11 cellular contexts compared by ENCODE assay signal in genomic region chr9:84804948-84805694, GRCh38.
"Had no signal": no experiment of that assay in that cellular context is flagged by ENCODE, and none has a peak within 500 bp of the region (broad histone marks: within the 10 kb centered on the region; RNA-seq: fewer than 3 reads in every experiment).

No MANE protein-coding gene starts in this region.

- H3K9me3 ChIP-seq: adrenal gland, suprapubic skin had no signal

- DNase-seq: activated B cell treated with CpG ODN at 0.5 μM for 24 hours; activated CD4-positive, alpha-beta T cell treated with anti-CD3 and anti-CD28 coated beads, Interleukin-2, amount 10 ng/mL, durations not matched to agents 7 days and 5 days; activated naive CD4-positive, alpha-beta T cell treated with anti-CD3 and anti-CD28 coated beads, Interleukin-2, amount 10 ng/mL, durations not matched to agents 7 days and 5 days; adrenal gland; endodermal cell; erythroblast; foreskin fibroblast; stimulated activated CD4-positive, alpha-beta T cell treated with anti-CD3 and anti-CD28 coated beads, Interleukin-12 subunit alpha, Interleukin-12 subunit beta, amount 100 ng/mL, for 4 hours; stimulated activated naive CD4-positive, alpha-beta T cell had no signal

- ATAC-seq: SK-N-SH treated with all-trans-retinoic acid at 6 μM for 48 hours had no signal

- H3K27ac ChIP-seq: suprapubic skin had no signal

- H3K4me3 ChIP-seq: adrenal gland, suprapubic skin had no signal

- H3K4me1 ChIP-seq: adrenal gland had no signal

- H3K27me3 ChIP-seq: adrenal gland, suprapubic skin had no signal

- H3K36me3 ChIP-seq: adrenal gland, suprapubic skin had no signal
